ENCODE assay signal across 8 cellular contexts in the genomic region with DNA sequence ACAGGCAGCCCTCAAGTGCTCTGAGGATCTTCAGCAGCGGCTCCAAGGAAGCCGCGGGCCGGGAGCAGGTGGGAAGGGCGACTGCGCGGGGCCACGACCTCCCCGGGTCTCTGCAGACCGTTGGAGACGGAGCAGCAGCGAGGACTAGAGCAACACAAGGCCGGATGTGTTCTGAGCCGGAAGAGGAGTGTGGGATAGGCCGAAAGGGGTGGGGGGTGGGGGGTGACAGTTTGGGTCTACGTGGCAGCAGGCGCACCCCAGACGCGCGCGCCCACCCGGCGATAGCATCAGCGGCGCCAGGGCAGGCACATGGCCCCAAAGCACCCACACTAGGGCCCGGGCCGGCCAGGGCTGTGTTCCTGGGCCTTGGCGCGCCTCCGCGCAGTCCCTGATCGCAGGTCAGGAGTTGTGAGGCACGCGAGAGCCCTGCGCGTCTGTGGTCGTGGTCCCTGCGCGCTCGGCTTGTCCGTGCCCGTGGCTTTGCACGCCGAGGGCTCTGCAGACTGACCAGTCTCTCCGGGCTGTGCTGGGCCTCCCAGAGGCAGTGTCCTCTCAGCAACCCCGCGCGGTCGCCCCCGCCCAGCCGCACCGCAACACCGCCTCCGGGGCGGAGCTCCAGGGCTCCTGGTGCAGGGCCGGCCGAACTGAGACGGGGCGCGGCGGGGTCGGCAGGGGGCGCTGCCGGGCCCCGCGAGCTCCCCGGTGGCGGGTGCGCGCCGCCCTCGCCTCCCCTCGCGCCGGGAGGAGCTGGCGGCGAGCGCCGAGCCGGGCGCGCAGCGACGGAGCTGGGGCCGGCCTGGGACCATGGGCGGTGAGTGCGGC. TPM values are rescaled to one million over a fixed set of nuclear protein-coding genes. Genes with fewer than 3 reads are reported as not detected.
DNase-seq lines count a peak whose midpoint lies in the region; ATAC-seq and TF ChIP-seq lines count a peak whose summit lies in the region.

A gene with protein sequence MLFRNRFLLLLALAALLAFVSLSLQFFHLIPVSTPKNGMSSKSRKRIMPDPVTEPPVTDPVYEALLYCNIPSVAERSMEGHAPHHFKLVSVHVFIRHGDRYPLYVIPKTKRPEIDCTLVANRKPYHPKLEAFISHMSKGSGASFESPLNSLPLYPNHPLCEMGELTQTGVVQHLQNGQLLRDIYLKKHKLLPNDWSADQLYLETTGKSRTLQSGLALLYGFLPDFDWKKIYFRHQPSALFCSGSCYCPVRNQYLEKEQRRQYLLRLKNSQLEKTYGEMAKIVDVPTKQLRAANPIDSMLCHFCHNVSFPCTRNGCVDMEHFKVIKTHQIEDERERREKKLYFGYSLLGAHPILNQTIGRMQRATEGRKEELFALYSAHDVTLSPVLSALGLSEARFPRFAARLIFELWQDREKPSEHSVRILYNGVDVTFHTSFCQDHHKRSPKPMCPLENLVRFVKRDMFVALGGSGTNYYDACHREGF (plus strand): TSS at position 725 of the 822 bp plus-strand sequence. CDS start 28,351 bp downstream, outside the sequence.

- WGBS in lung, 2 donors, result 0 to 1% methylated on average over 74 to 87 of the region's 87 CpGs

- peak; percentile 88 for DNase-seq in GM19238 (ENCODE audit: insufficient read length, low spot score)
- peak; percentile 75 for DNase-seq in NCI-H526 treated with DMSO at 0.1 percent for 48 hours (lab: John Stamatoyannopoulos, UW)
- peak; percentile 83 for DNase-seq in activated CD4-positive, alpha-beta T cell treated with anti-CD3 and anti-CD28 coated beads, Interleukin-2, amount 50 U/mL, for 4 hours
- peak; percentile 84 to 95 (median 91) for DNase-seq in dorsolateral prefrontal cortex
- DNase-seq in lung (ENCODE audit: low spot score), result peak; percentile 93
- DNase-seq in stimulated activated CD4-positive, alpha-beta T cell treated with anti-CD3 and anti-CD28 coated beads, TNF-alpha, amount 100 ng/mL, for 4 hours (ENCODE audit: low read depth in 3 of 3), result peak; percentile 82 to 88 (median 84)

- H3K27me3 ChIP-seq in dorsolateral prefrontal cortex (no peaks in the 10 kb centered on the region), lung (ENCODE audit: control insufficient read depth, insufficient read depth) (no peaks in the 10 kb centered on the region)

- H3K4me3 ChIP-seq in dorsolateral prefrontal cortex, result peak within 1 kb of the TSS; percentile 66 to 99 (median 84)
- H3K4me3 ChIP-seq in lung, result peak within 1 kb of the TSS; percentile 72

- peaks cover 0 to 12% of the 10 kb centered on the region in 2 donors for H3K4me1 ChIP-seq in lung (ENCODE audit: control insufficient read depth in 2 of 2, insufficient read depth in 2 of 2, low read length in 2 of 2)

- TF ChIP-seq CTCF in C4-2B (conservative IDR thresholded peaks at IDR 0.05) (peak; percentile 100), dorsolateral prefrontal cortex (IDR thresholded peaks at IDR 0.05 in 54 of 56, conservative IDR thresholded peaks at IDR 0.05 in 2 of 56; ENCODE audit: low read depth in 1 of 56, partially characterized antibody in 56 of 56) (peak; percentile 18 to 87 (median 69)), lung (IDR thresholded peaks at IDR 0.05; ENCODE audit: control extremely low read depth, extremely low read depth) (peak; percentile 71)

- H3K36me3 ChIP-seq in lung (ENCODE audit: control insufficient read depth in 2 of 2, insufficient read depth in 2 of 2, low read length in 2 of 2), result no peaks in the 10 kb centered on the region

- H3K27ac ChIP-seq in C4-2B (peak within 1 kb of the TSS; percentile 65), dorsolateral prefrontal cortex (peak within 1 kb of the TSS in 58 of 59 donors; percentile 29 to 95 (median 90)), lung (ENCODE audit: low read depth in 1 of 2, low read length in 1 of 2) (peak within 1 kb of the TSS; percentile 92 to 94)

- intact Hi-C loops in dorsolateral prefrontal cortex (cut with DNase I), result loop anchor here (5.0 to 10.0 kb wide), 6 partner anchors 46 to 289 kb away; a partner anchor contains a TSS

- ATAC-seq in HG03439 (IDR thresholded peaks at IDR 0.05; ENCODE audit: unreplicated experiment) (peak; percentile 98), lung (ENCODE audit: insufficient read depth, low FRiP score) (peak; percentile 97)

- no peaks in the 10 kb centered on the region for H3K9me3 ChIP-seq in lung (ENCODE audit: control insufficient read depth in 2 of 2, insufficient read depth in 1 of 2, low read length in 1 of 2)

RNA-seq across cellular contexts. Expression of the gene that starts here (rescaled TPM):
- total RNA-seq in dorsolateral prefrontal cortex (10 to 100 TPM; 19.8 to 55.1 (median 36.4) TPM), lung (10 to 100 TPM in 1 of 2 donors, 1 to 10 TPM in 1; 8.5 to 17.8 TPM)
- polyA plus RNA-seq in lung, result 1 to 10 TPM; 6.3 TPM

Comparison
In these comparisons a context has a peak if more than half of its experiments do, and no peak if none do; other contexts are left out.
1. Peak in every context shown above with its lines: DNase-seq, ATAC-seq, H3K4me3 ChIP-seq and H3K27ac ChIP-seq.